Comparison of ENCODE assay signal across 1 cellular context in the genomic region with DNA sequence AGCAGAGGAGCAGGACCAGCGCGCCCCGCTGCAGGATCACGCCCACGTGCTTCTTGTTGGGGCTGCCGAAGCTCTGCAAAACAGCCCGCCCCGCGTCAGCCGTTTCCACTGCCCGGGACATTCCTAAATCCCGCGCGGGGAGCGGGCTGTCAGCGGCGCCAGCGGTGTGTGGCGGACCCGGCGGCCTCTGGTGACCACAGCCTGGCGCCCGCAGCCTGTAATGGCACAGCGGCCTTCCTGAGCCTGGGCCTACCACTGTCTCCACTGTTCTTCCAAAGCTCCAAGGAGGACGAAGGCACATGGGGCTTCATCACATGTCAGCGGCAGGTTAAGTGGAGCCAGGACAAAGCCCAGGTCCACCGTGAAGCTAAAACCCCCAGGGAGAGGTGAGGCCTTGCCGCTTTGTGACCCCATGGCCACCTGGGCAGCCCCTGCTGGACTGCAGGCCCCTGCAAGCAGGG.
TF ChIP-seq lines count a peak whose summit lies in the region.

No MANE protein-coding gene starts in this region.

TF ChIP-seq in HepG2, 621 proteins besides CTCF, POLR2A, EP300 and RAD21:
- TF ChIP-seq PREB (CRISPR knock-in tag; IDR thresholded peaks at IDR 0.05) = no peak
- TF ChIP-seq YEATS2 (CRISPR knock-in tag; IDR thresholded peaks at IDR 0.05; ENCODE audit: borderline replicate concordance) = no peak
- TF ChIP-seq ZNF550 (CRISPR knock-in tag; IDR thresholded peaks at IDR 0.05; ENCODE audit: borderline replicate concordance) = no peak
- TF ChIP-seq, protein P1, sequence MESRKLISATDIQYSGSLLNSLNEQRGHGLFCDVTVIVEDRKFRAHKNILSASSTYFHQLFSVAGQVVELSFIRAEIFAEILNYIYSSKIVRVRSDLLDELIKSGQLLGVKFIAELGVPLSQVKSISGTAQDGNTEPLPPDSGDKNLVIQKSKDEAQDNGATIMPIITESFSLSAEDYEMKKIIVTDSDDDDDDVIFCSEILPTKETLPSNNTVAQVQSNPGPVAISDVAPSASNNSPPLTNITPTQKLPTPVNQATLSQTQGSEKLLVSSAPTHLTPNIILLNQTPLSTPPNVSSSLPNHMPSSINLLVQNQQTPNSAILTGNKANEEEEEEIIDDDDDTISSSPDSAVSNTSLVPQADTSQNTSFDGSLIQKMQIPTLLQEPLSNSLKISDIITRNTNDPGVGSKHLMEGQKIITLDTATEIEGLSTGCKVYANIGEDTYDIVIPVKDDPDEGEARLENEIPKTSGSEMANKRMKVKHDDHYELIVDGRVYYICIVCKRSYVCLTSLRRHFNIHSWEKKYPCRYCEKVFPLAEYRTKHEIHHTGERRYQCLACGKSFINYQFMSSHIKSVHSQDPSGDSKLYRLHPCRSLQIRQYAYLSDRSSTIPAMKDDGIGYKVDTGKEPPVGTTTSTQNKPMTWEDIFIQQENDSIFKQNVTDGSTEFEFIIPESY (CRISPR knock-in tag; IDR thresholded peaks at IDR 0.05) = 0 out of 2 replicates have a peak, but pooled peaks have one; percentile 22
- TF ChIP-seq ZNF788 (CRISPR knock-in tag; IDR thresholded peaks at IDR 0.05; ENCODE audit: borderline replicate concordance) = no peak
- no peak for TF ChIP-seq ZNF512B (CRISPR knock-in tag; IDR thresholded peaks at IDR 0.05; ENCODE audit: borderline replicate concordance)
